Comparison of ENCODE assay signal across 16 cellular contexts in genomic region chr2:3267869-3268704, GRCh38.
DNase-seq lines count a peak whose midpoint lies in the region; ATAC-seq and TF ChIP-seq lines count a peak whose summit lies in the region.
"Had no signal": no experiment of that assay in that cellular context is flagged by ENCODE, and none has a peak within 500 bp of the region (broad histone marks: within the 10 kb centered on the region; RNA-seq: fewer than 3 reads in every experiment).

No MANE protein-coding gene starts in this region.

- H3K4me2 ChIP-seq in smooth muscle cell, result no peak overlapping the region

- no peak overlapping the region for H3K9ac ChIP-seq in smooth muscle cell (ENCODE audit: low read depth)

- intact Hi-C loops in heart right ventricle (cut with DNase I), result no loop called here

- no peak overlapping the region for H2AFZ ChIP-seq in smooth muscle cell (ENCODE audit: low read depth)

- H3K36me3 ChIP-seq in heart right ventricle, result no peaks in the 10 kb centered on the region
- H3K36me3 ChIP-seq in smooth muscle cell (ENCODE audit: low read depth), result no peaks in the 10 kb centered on the region

- H3K4me3 ChIP-seq in heart right ventricle (no peak overlapping the region), smooth muscle cell (no peak overlapping the region)

- no peaks in the 10 kb centered on the region for H3K27me3 Mint-ChIP-seq in chondrocyte (ENCODE audit: low read depth)
- no peaks in the 10 kb centered on the region for H3K27me3 Mint-ChIP-seq in osteocyte (ENCODE audit: unreplicated experiment)
- H3K27me3 Mint-ChIP-seq: IgD-negative memory B cell had no signal

- H3K27ac Mint-ChIP-seq in chondrocyte (ENCODE audit: unreplicated experiment), result no peak overlapping the region
- no peak overlapping the region for H3K27ac Mint-ChIP-seq in osteocyte (ENCODE audit: unreplicated experiment)
- H3K27ac Mint-ChIP-seq: IgD-negative memory B cell had no signal

- WGBS in heart right ventricle, 2 donors, result 96% methylated on average over 20 of the region's 20 CpGs
- WGBS in smooth muscle cell (ENCODE audit: low lambda C conversion rate), result 99% methylated on average over 20 of the region's 20 CpGs

- H3K9me3 Mint-ChIP-seq in chondrocyte (ENCODE audit: low read depth) (peaks cover 4% of the 10 kb centered on the region), osteocyte (ENCODE audit: unreplicated experiment) (peaks cover 7% of the 10 kb centered on the region)
- H3K9me3 Mint-ChIP-seq: IgD-negative memory B cell had no signal

- no peak overlapping the region for H3K4me3 Mint-ChIP-seq in chondrocyte (ENCODE audit: unreplicated experiment)
- no peak overlapping the region for H3K4me3 Mint-ChIP-seq in osteocyte (ENCODE audit: unreplicated experiment)
- H3K4me3 Mint-ChIP-seq: IgD-negative memory B cell had no signal

- no peaks in the 10 kb centered on the region for H3K79me2 ChIP-seq in smooth muscle cell (ENCODE audit: low read depth)

- H3F3A ChIP-seq in smooth muscle cell (ENCODE audit: low read depth), result no peaks in the 10 kb centered on the region

- DNase-seq in MV-4-11 (lab: John Stamatoyannopoulos, UW), result peak; percentile 17
- DNase-seq in chondrocyte (ENCODE audit: low spot score), result peak; percentile 90
- peak; percentile 82 for DNase-seq in osteocyte (ENCODE audit: extremely low spot score, unreplicated experiment)
- DNase-seq in heart right ventricle, result no peak
- DNase-seq in hepatic stellate cell (ENCODE audit: low spot score), result no peak
- DNase-seq in smooth muscle cell (lab: John Stamatoyannopoulos, UW; ENCODE audit: unreplicated experiment), result no peak
- no peak for DNase-seq in SIG-M5 (lab: John Stamatoyannopoulos, UW)
- DNase-seq: COR-L47; DMS153; HCEC 1CT; NCI-H1048; NCI-H2107; NCI-H69; NK-92 treated with Interleukin-12 subunit alpha and Interleukin-12 subunit beta, amount 100 ng/mL, for 24 hours; PC-3 had no signal

- H3K4me1 ChIP-seq in heart right ventricle, result peaks cover 0 to 7% (median 0%) of the 10 kb centered on the region in 9 donors
- H3K4me1 ChIP-seq in smooth muscle cell (ENCODE audit: low read depth), result no peaks in the 10 kb centered on the region

- H3K9me3 ChIP-seq in heart right ventricle, result peaks cover 0 to 13% (median 0%) of the 10 kb centered on the region in 11 donors
- no peaks in the 10 kb centered on the region for H3K9me3 ChIP-seq in smooth muscle cell (replicated peaks; ENCODE audit: low read depth)

- peaks cover 18% of the 10 kb centered on the region for H4K20me1 ChIP-seq in smooth muscle cell (ENCODE audit: low read depth)

- H3K27me3 ChIP-seq in heart right ventricle (no peaks in the 10 kb centered on the region), smooth muscle cell (ENCODE audit: low read depth) (no peaks in the 10 kb centered on the region)

- TF ChIP-seq CTCF in chondrocyte (IDR thresholded peaks at IDR 0.05), result no peak
- TF ChIP-seq CTCF in osteocyte (IDR thresholded peaks at IDR 0.05), result no peak
- TF ChIP-seq CTCF in heart right ventricle (IDR thresholded peaks at IDR 0.05), result no peak
- no peak for TF ChIP-seq CTCF in smooth muscle cell (IDR thresholded peaks at IDR 0.05; ENCODE audit: borderline replicate concordance, insufficient read depth, poor library complexity, severe bottlenecking)

- no peak for ATAC-seq in heart right ventricle
- ATAC-seq: PC-3 had no signal

- H3K36me3 Mint-ChIP-seq in chondrocyte (ENCODE audit: low read depth) (peaks cover 5% of the 10 kb centered on the region), osteocyte (ENCODE audit: unreplicated experiment) (no peaks in the 10 kb centered on the region)

- no peak overlapping the region for H3K27ac ChIP-seq in heart right ventricle
- H3K27ac ChIP-seq in smooth muscle cell (ENCODE audit: low read depth), result no peak overlapping the region

- H3K4me1 Mint-ChIP-seq in chondrocyte (ENCODE audit: low read depth), result no peaks in the 10 kb centered on the region
- H3K4me1 Mint-ChIP-seq in osteocyte (ENCODE audit: unreplicated experiment), result no peaks in the 10 kb centered on the region

Comparison
In these comparisons a context has a peak if more than half of its experiments do, and no peak if none do; other contexts are left out.
1. DNase-seq: peak in MV-4-11 (single experiment), chondrocyte (single experiment) and osteocyte (single experiment); none in heart right ventricle (0 of 2), hepatic stellate cell (single experiment), smooth muscle cell (single experiment) and SIG-M5 (single experiment).